In genomic region chrX:9530848-9531274, GRCh38 we compare ENCODE assay signal across 2 cellular contexts.
TF ChIP-seq lines count a peak whose summit lies in the region.

No MANE protein-coding gene starts in this region.

TF ChIP-seq in GM23338, 12 proteins besides CTCF, POLR2A, EP300 and RAD21 (continued from another document):
- TF ChIP-seq ZNF462 (CRISPR knock-in tag; IDR thresholded peaks at IDR 0.05) = no peak
- no peak for TF ChIP-seq NANOG (IDR thresholded peaks at IDR 0.05; ENCODE audit: borderline replicate concordance)
- no peak for TF ChIP-seq ZNF114 (CRISPR knock-in tag; IDR thresholded peaks at IDR 0.05)
- TF ChIP-seq CREB1 (CRISPR knock-in tag; IDR thresholded peaks at IDR 0.05; ENCODE audit: low read depth) = no peak
- no peak for TF ChIP-seq POLR2AphosphoS5 (IDR thresholded peaks at IDR 0.05; ENCODE audit: low read depth)
- TF ChIP-seq ETS1 (IDR thresholded peaks at IDR 0.05) = no peak
- no peak for TF ChIP-seq REST (IDR thresholded peaks at IDR 0.05; ENCODE audit: unreplicated experiment)
- no peak for TF ChIP-seq ZNF331 (CRISPR knock-in tag; IDR thresholded peaks at IDR 0.05; ENCODE audit: low read depth)

TF ChIP-seq in GM12878, 131 proteins besides CTCF, POLR2A, EP300 and RAD21 (continued from another document):
- no peak for TF ChIP-seq RELB (IDR thresholded peaks at IDR 0.05; ENCODE audit: low read depth)
- no peak for TF ChIP-seq HDGF (IDR thresholded peaks at IDR 0.05)
- TF ChIP-seq CEBPB (IDR thresholded peaks at IDR 0.05; ENCODE audit: borderline replicate concordance in 1 of 2, low read depth in 2 of 2, low read length in 2 of 2) = no peak
- TF ChIP-seq LARP7 (IDR thresholded peaks at IDR 0.05) = no peak
- TF ChIP-seq IKZF2 (IDR thresholded peaks at IDR 0.05) = no peak
- TF ChIP-seq BHLHE40 (IDR thresholded peaks at IDR 0.05; ENCODE audit: borderline replicate concordance in 1 of 2, low read depth in 2 of 2, low read length in 1 of 2) = peak; percentile 43 to 60; a peak in 3 of 4 replicates
- TF ChIP-seq ASH2L (IDR thresholded peaks at IDR 0.05; ENCODE audit: borderline replicate concordance, low read depth) = no peak
- TF ChIP-seq SRF (IDR thresholded peaks at IDR 0.05; ENCODE audit: low read depth in 2 of 2, low read length in 2 of 2) = no peak
- TF ChIP-seq USF1 (IDR thresholded peaks at IDR 0.05; ENCODE audit: borderline replicate concordance, extremely low read length, insufficient read depth, low read depth, low read length) = peak; percentile 9
- peak; percentile 15; the same call in 1 of the 2 replicates for TF ChIP-seq USF2 (IDR thresholded peaks at IDR 0.05; ENCODE audit: borderline replicate concordance, low read depth, low read length)
- TF ChIP-seq MTA3 (IDR thresholded peaks at IDR 0.05; ENCODE audit: borderline replicate concordance, low read length) = no peak
- peak; percentile 65 for TF ChIP-seq RAD51 (IDR thresholded peaks at IDR 0.05)
- no peak for TF ChIP-seq NR2C1 (IDR thresholded peaks at IDR 0.05)
- no peak for TF ChIP-seq ZNF592 (IDR thresholded peaks at IDR 0.05)
- TF ChIP-seq RELA (IDR thresholded peaks at IDR 0.05; ENCODE audit: borderline replicate concordance, partially characterized antibody) = no peak
- TF ChIP-seq YBX1 (IDR thresholded peaks at IDR 0.05) = no peak
- TF ChIP-seq ZBTB40 (IDR thresholded peaks at IDR 0.05; ENCODE audit: borderline replicate concordance) = no peak
- TF ChIP-seq RBBP5 (conservative IDR thresholded peaks at IDR 0.05) = no peak
- no peak for TF ChIP-seq REST (IDR thresholded peaks at IDR 0.05; ENCODE audit: low read depth, low read length)
- no peak for TF ChIP-seq E2F8 (IDR thresholded peaks at IDR 0.05; ENCODE audit: low read depth, partially characterized antibody)
- no peak for TF ChIP-seq ZNF24 (IDR thresholded peaks at IDR 0.05)
- no peak for TF ChIP-seq SREBF1 (IDR thresholded peaks at IDR 0.05; ENCODE audit: low read length)
- TF ChIP-seq STAT1 (conservative IDR thresholded peaks at IDR 0.05) = no peak
- no peak for TF ChIP-seq POLR2AphosphoS2 (IDR thresholded peaks at IDR 0.05; ENCODE audit: low read depth, low read length)
- no peak for TF ChIP-seq ZZZ3 (IDR thresholded peaks at IDR 0.05; ENCODE audit: control insufficient read depth, insufficient read length, low read depth)
- no peak for TF ChIP-seq NFIC (IDR thresholded peaks at IDR 0.05; ENCODE audit: low read depth, low read length)
- TF ChIP-seq WRNIP1 (IDR thresholded peaks at IDR 0.05; ENCODE audit: borderline replicate concordance, low read depth, low read length) = no peak
- no peak for TF ChIP-seq NKRF (conservative IDR thresholded peaks at IDR 0.05)
- TF ChIP-seq ZNF274 (IDR thresholded peaks at IDR 0.05; ENCODE audit: insufficient read depth, insufficient read length) = no peak
- TF ChIP-seq ZBED1 (IDR thresholded peaks at IDR 0.05; ENCODE audit: borderline replicate concordance) = no peak
- no peak for TF ChIP-seq MEF2B (IDR thresholded peaks at IDR 0.05; ENCODE audit: partially characterized antibody, poor library complexity, severe bottlenecking)
- TF ChIP-seq ZNF217 (IDR thresholded peaks at IDR 0.05) = no peak
